Comparison of ENCODE assay signal across 18 cellular contexts in genomic region chr11:72724021-72724561, GRCh38. TPM values are rescaled to one million over a fixed set of nuclear protein-coding genes. Genes with fewer than 3 reads are reported as not detected.
A peak's percentile ranks its signal among the peaks of the same experiment; 100 is the strongest.
DNase-seq lines count a peak whose midpoint lies in the region; ATAC-seq and TF ChIP-seq lines count a peak whose summit lies in the region.
"Had no signal": no experiment of that assay in that cellular context is flagged by ENCODE, and none has a peak within 500 bp of the region (broad histone marks: within the 10 kb centered on the region; RNA-seq: fewer than 3 reads in every experiment).

No MANE protein-coding gene starts in this region.

- peaks cover 68% of the 10 kb centered on the region for H3K4me1 Mint-ChIP-seq in activated naive CD4-positive, alpha-beta T cell treated with anti-CD3 and anti-CD28 coated beads, Interleukin-2, amount 50 U/mL, for 24 hours
- H3K4me1 Mint-ChIP-seq in effector memory CD8-positive, alpha-beta T cell (ENCODE audit: low read depth in 2 of 2), result peaks cover 52 to 54% of the 10 kb centered on the region in 2 donors

- H3K36me3 ChIP-seq in SK-N-MC (ENCODE audit: insufficient read depth, low read length) (no peaks in the 10 kb centered on the region), osteoblast (ENCODE audit: insufficient read depth, low read length) (peaks cover under 1% of the 10 kb centered on the region)

- H3K4me2 ChIP-seq in osteoblast (ENCODE audit: insufficient read depth, low read length), result no peak overlapping the region

- H3K4me3 ChIP-seq in SK-N-MC (no peak overlapping the region), osteoblast (ENCODE audit: insufficient read depth, low read length) (no peak overlapping the region)
- H3K4me3 ChIP-seq: gastroesophageal sphincter, mucosa of descending colon had no signal

- H3K79me2 ChIP-seq in osteoblast (ENCODE audit: insufficient read depth, low read length), result peaks cover 82% of the 10 kb centered on the region

- H3K9ac ChIP-seq in SK-N-MC (ENCODE audit: insufficient read length), result peak overlapping the region; percentile 8

- H3K36me3 Mint-ChIP-seq in activated naive CD4-positive, alpha-beta T cell treated with anti-CD3 and anti-CD28 coated beads, Interleukin-2, amount 50 U/mL, for 24 hours, result no peaks in the 10 kb centered on the region
- peaks cover 43% of the 10 kb centered on the region for H3K36me3 Mint-ChIP-seq in effector memory CD8-positive, alpha-beta T cell (ENCODE audit: insufficient read depth)

- peaks cover 21% of the 10 kb centered on the region for H4K20me1 ChIP-seq in osteoblast (ENCODE audit: insufficient read depth, low read length)

- no peak for ATAC-seq in effector memory CD8-positive, alpha-beta T cell (replicated peaks)
- ATAC-seq in GM21390 (IDR thresholded peaks at IDR 0.05; ENCODE audit: unreplicated experiment), result no peak
- ATAC-seq: gastroesophageal sphincter, mucosa of descending colon had no signal

- no peak for TF ChIP-seq CTCF in osteoblast (IDR thresholded peaks at IDR 0.05; ENCODE audit: extremely low read depth, low read depth, low read length)

- H3K27me3 Mint-ChIP-seq in activated naive CD4-positive, alpha-beta T cell treated with anti-CD3 and anti-CD28 coated beads, Interleukin-2, amount 50 U/mL, for 24 hours, result no peaks in the 10 kb centered on the region
- no peaks in the 10 kb centered on the region for H3K27me3 Mint-ChIP-seq in effector memory CD8-positive, alpha-beta T cell

- H3K4me1 ChIP-seq in osteoblast (ENCODE audit: insufficient read depth, low read length), result peaks cover 41% of the 10 kb centered on the region

- H3K4me3 Mint-ChIP-seq in activated naive CD4-positive, alpha-beta T cell treated with anti-CD3 and anti-CD28 coated beads, Interleukin-2, amount 50 U/mL, for 24 hours, result peak overlapping the region; percentile 44
- H3K4me3 Mint-ChIP-seq in effector memory CD8-positive, alpha-beta T cell, result peak overlapping the region in 1 of 2 donors; percentile 20

- H3K9me3 Mint-ChIP-seq in activated naive CD4-positive, alpha-beta T cell treated with anti-CD3 and anti-CD28 coated beads, Interleukin-2, amount 50 U/mL, for 24 hours, result no peaks in the 10 kb centered on the region
- H3K9me3 Mint-ChIP-seq in effector memory CD8-positive, alpha-beta T cell, result no peaks in the 10 kb centered on the region

- H2AFZ ChIP-seq in osteoblast (ENCODE audit: low read length), result no peak overlapping the region

- H3K27ac Mint-ChIP-seq in activated naive CD4-positive, alpha-beta T cell treated with anti-CD3 and anti-CD28 coated beads, Interleukin-2, amount 50 U/mL, for 24 hours, result no peak overlapping the region
- peak overlapping the region; percentile 29 to 99 for H3K27ac Mint-ChIP-seq in effector memory CD8-positive, alpha-beta T cell

- H3K27ac ChIP-seq in SK-N-MC, result no peak overlapping the region
- no peak overlapping the region for H3K27ac ChIP-seq in osteoblast (ENCODE audit: low read depth, low read length)

- H3K9me3 ChIP-seq in SK-N-MC (ENCODE audit: low read depth, low read length) (no peaks in the 10 kb centered on the region), osteoblast (ENCODE audit: low read depth, low read length) (no peaks in the 10 kb centered on the region)
- H3K9me3 ChIP-seq: gastroesophageal sphincter, mucosa of descending colon had no signal

- no peaks in the 10 kb centered on the region for H3K27me3 ChIP-seq in osteoblast (ENCODE audit: insufficient read depth, low read length)
- H3K27me3 ChIP-seq: gastroesophageal sphincter had no signal

- DNase-seq in activated naive CD4-positive, alpha-beta T cell (lab: John Stamatoyannopoulos, UW), result no peak
- DNase-seq in SK-N-MC (ENCODE audit: low read depth, low spot score) (no peak), osteoblast (ENCODE audit: insufficient read length, low spot score, missing footprints) (peak; percentile 36), A172 (ENCODE audit: low spot score) (no peak), DMS79 (lab: John Stamatoyannopoulos, UW) (no peak)
- no peak for DNase-seq in effector memory CD8-positive, alpha-beta T cell
- DNase-seq: activated CD8-positive, alpha-beta memory T cell treated with anti-CD3 and anti-CD28 coated beads for 24 hours; DND-41; effector CD8-positive, alpha-beta T cell; KBM-7; mucosa of descending colon; NCI-H1436 treated with DMSO at 0.1 percent for 48 hours; NCI-H524 treated with DMSO at 0.1 percent for 48 hours; retina; T-helper 9 cell had no signal

RNA-seq across cellular contexts. Expression of gene ARAP1, which starts 28.1 kb away (rescaled TPM):
- 91.6 and 95.2 TPM in 2 replicates for total RNA-seq in osteoblast
- total RNA-seq in A172 (2014; rRNA removed; shearing (Covaris generic)), result 54.4 and 61.7 TPM in 2 replicates

RNA-seq across cellular contexts. Expression of gene PDE2A, which starts 49.9 kb away (rescaled TPM):
- total RNA-seq in osteoblast, result 0.36 and 0.59 TPM in 2 replicates
- 6.5 and 8.8 TPM in 2 replicates for total RNA-seq in A172 (2014; rRNA removed; shearing (Covaris generic))
